ENCODE assay signal across 24 cellular contexts in the genomic region with DNA sequence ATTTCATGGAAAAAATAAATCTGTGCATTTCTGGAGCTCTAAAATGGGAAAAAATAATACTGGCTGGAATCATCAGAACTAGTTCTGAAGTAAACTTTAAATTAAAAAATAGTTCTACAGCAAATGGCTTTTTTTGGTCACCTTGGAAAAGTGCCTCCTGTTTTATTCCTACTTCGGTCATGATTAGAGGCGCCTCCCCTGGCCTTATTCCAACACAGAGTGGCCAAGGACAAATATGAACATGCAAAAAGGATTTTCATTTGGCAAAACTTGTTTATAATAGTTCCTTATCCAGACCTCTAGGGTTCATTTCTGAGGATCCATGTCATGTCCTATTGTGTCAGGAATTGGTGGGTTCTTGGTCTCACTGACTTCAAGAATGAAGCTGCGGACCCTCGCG.
"Had no signal": no experiment of that assay in that cellular context is flagged by ENCODE, and none has a peak within 500 bp of the region (broad histone marks: within the 10 kb centered on the region; RNA-seq: fewer than 3 reads in every experiment).

No MANE protein-coding gene starts in this region.

- H3K4me3 Mint-ChIP-seq: dendritic cell treated with granulocyte-macrophage colony-stimulating factor and Interleukin-4, amounts not matched to agents 40 ng/mL and 50 ng/mL, for 4 days; effector memory CD8-positive, alpha-beta T cell; endodermal cell had no signal

- H3K9me3 ChIP-seq: colonic mucosa, esophagus muscularis mucosa, esophagus squamous epithelium, gastrocnemius medialis, gastroesophageal sphincter, heart left ventricle, heart right ventricle had no signal

- H3K27ac ChIP-seq: colonic mucosa, coronary artery, dorsolateral prefrontal cortex, epithelial cell of prostate, esophagus muscularis mucosa, esophagus squamous epithelium, foreskin keratinocyte, gastrocnemius medialis, gastroesophageal sphincter, heart left ventricle, heart right ventricle had no signal

- H3K27me3 ChIP-seq: colonic mucosa, esophagus muscularis mucosa, esophagus squamous epithelium, foreskin keratinocyte, gastroesophageal sphincter had no signal

- DNase-seq: colonic mucosa; cortex of kidney; dermis blood vessel endothelial cell; dorsolateral prefrontal cortex; effector CD4-positive, alpha-beta T cell; effector CD8-positive, alpha-beta T cell; effector memory CD4-positive, alpha-beta T cell; effector memory CD8-positive, alpha-beta T cell; endodermal cell; erythroblast; esophagus squamous epithelium; foreskin fibroblast; foreskin keratinocyte; foreskin melanocyte; gastrocnemius medialis; glutamatergic neuron; head of caudate nucleus; heart left ventricle; heart right ventricle had no signal

- H3K27me3 Mint-ChIP-seq: dendritic cell treated with granulocyte-macrophage colony-stimulating factor and Interleukin-4, amounts not matched to agents 40 ng/mL and 50 ng/mL, for 4 days; effector memory CD8-positive, alpha-beta T cell had no signal

- H3K36me3 ChIP-seq: colonic mucosa, esophagus muscularis mucosa, esophagus squamous epithelium, gastrocnemius medialis, gastroesophageal sphincter, heart left ventricle, heart right ventricle had no signal

- H3K27ac Mint-ChIP-seq: dendritic cell treated with granulocyte-macrophage colony-stimulating factor and Interleukin-4, amounts not matched to agents 40 ng/mL and 50 ng/mL, for 4 days; effector memory CD8-positive, alpha-beta T cell; endodermal cell had no signal

- H3K4me1 ChIP-seq: colonic mucosa, esophagus muscularis mucosa, foreskin keratinocyte, gastrocnemius medialis, gastroesophageal sphincter, heart left ventricle, heart right ventricle had no signal

- H3K9me3 Mint-ChIP-seq: dendritic cell treated with granulocyte-macrophage colony-stimulating factor and Interleukin-4, amounts not matched to agents 40 ng/mL and 50 ng/mL, for 4 days; effector memory CD8-positive, alpha-beta T cell had no signal

- H3K4me3 ChIP-seq: colonic mucosa, coronary artery, dorsolateral prefrontal cortex, esophagus muscularis mucosa, esophagus squamous epithelium, gastrocnemius medialis, gastroesophageal sphincter, heart left ventricle, heart right ventricle had no signal
